8 cellular contexts compared by ENCODE assay signal in genomic region chr12:49055978-49056754, GRCh38. TPM values are rescaled to one million over a fixed set of nuclear protein-coding genes. Genes with fewer than 3 reads are reported as not detected.
DNase-seq lines count a peak whose midpoint lies in the region; ATAC-seq, FAIRE-seq and TF ChIP-seq lines count a peak whose summit lies in the region.

No MANE protein-coding gene starts in this region.

- peak overlapping the region; percentile 76 to 96 (median 92) for H3K4me3 Mint-ChIP-seq in CD8-positive, alpha-beta memory T cell

- peak overlapping the region; percentile 83 for H3K4me3 ChIP-seq in CD8-positive, alpha-beta memory T cell (ENCODE audit: low read length)
- H3K4me3 ChIP-seq in SK-N-MC (peak overlapping the region; percentile 95), ascending aorta (peak overlapping the region; percentile 29 to 96), right cardiac atrium (ENCODE audit: low read length) (no peak overlapping the region), rectal smooth muscle tissue (ENCODE audit: low read length) (peak overlapping the region; percentile 96)

- peak in 4 of 5 donors; percentile 38 to 71 (median 54) for DNase-seq in CD8-positive, alpha-beta memory T cell
- DNase-seq in GM19239 (ENCODE audit: insufficient read length, low spot score), result peak; percentile 94
- DNase-seq in SK-N-MC (ENCODE audit: low read depth, low spot score), result peak; percentile 62
- peak; percentile 33 to 82 for DNase-seq in ascending aorta (ENCODE audit: low spot score in 2 of 2)
- DNase-seq in right cardiac atrium, result peak in 2 of 3 donors; percentile 57 to 70

- H3K36me3 ChIP-seq in CD8-positive, alpha-beta memory T cell (ENCODE audit: insufficient read depth, low read length), result peaks cover 37% of the 10 kb centered on the region
- H3K36me3 ChIP-seq in SK-N-MC (ENCODE audit: insufficient read depth, low read length) (peaks cover 46% of the 10 kb centered on the region), ascending aorta (peaks cover 40% of the 10 kb centered on the region in 2 donors), rectal smooth muscle tissue (ENCODE audit: control insufficient read depth, insufficient read depth, low read length) (peaks cover 35% of the 10 kb centered on the region)

- peaks cover 0 to 58% (median 19%) of the 10 kb centered on the region in 3 donors for H3K36me3 Mint-ChIP-seq in CD8-positive, alpha-beta memory T cell

- H3K27me3 Mint-ChIP-seq in CD8-positive, alpha-beta memory T cell, result peaks cover 0 to 3% of the 10 kb centered on the region in 2 donors

- intact Hi-C loops in ascending aorta (cut with DNase I) (loop anchor here (5.0 kb wide), 1 partner anchor 39 kb away; the partner anchor contains the start of gene PRKAG1), right cardiac atrium (cut with DNase I) (no loop called here)

- no peak for TF ChIP-seq CTCF in ascending aorta (IDR thresholded peaks at IDR 0.05)

- H3K27me3 ChIP-seq in CD8-positive, alpha-beta memory T cell (ENCODE audit: insufficient read depth, low read length, poor library complexity, severe bottlenecking), result no peaks in the 10 kb centered on the region
- no peaks in the 10 kb centered on the region for H3K27me3 ChIP-seq in ascending aorta
- H3K27me3 ChIP-seq in right cardiac atrium (ENCODE audit: control insufficient read depth, insufficient read depth), result no peaks in the 10 kb centered on the region
- no peaks in the 10 kb centered on the region for H3K27me3 ChIP-seq in rectal smooth muscle tissue (ENCODE audit: control insufficient read depth, insufficient read depth, low read length)

- peaks cover 50 to 84% (median 60%) of the 10 kb centered on the region in 3 donors for H3K4me1 Mint-ChIP-seq in CD8-positive, alpha-beta memory T cell

- H3K27ac ChIP-seq in CD8-positive, alpha-beta memory T cell (ENCODE audit: low read depth, low read length), result peak overlapping the region; percentile 90
- H3K27ac ChIP-seq in SK-N-MC (peak overlapping the region; percentile 84), ascending aorta (peak overlapping the region in 1 of 2 donors; percentile 31), right cardiac atrium (ENCODE audit: low read length) (no peak overlapping the region), rectal smooth muscle tissue (ENCODE audit: low read depth, low read length) (no peak overlapping the region)

- POLR2A ChIA-PET in CD8-positive, alpha-beta memory T cell (lab: Charles Lee), result interaction anchor here (0.5 to 1.0 kb wide), 3 partner anchors 14 to 94 kb away, joined by 3 to 5 read pairs (median 4); no protein-coding TSS in a partner anchor

- H3K4me1 ChIP-seq in CD8-positive, alpha-beta memory T cell (ENCODE audit: insufficient read depth, low read length), result peaks cover 53% of the 10 kb centered on the region
- H3K4me1 ChIP-seq in ascending aorta (peaks cover 8 to 31% of the 10 kb centered on the region in 2 donors), right cardiac atrium (ENCODE audit: control insufficient read depth, insufficient read depth, low read length) (peaks cover 11% of the 10 kb centered on the region), rectal smooth muscle tissue (ENCODE audit: control insufficient read depth, insufficient read depth, low read length) (peaks cover 32% of the 10 kb centered on the region)

- H3K27ac Mint-ChIP-seq in CD8-positive, alpha-beta memory T cell, result peak overlapping the region; percentile 33 to 96 (median 85)

- ATAC-seq in HG03354 (IDR thresholded peaks at IDR 0.05; ENCODE audit: poor library complexity, severe bottlenecking, unreplicated experiment) (peak; percentile 66), right cardiac atrium (peak; percentile 67 to 68), HG03439 (IDR thresholded peaks at IDR 0.05; ENCODE audit: unreplicated experiment) (no peak)

- no peaks in the 10 kb centered on the region for H3K9me3 ChIP-seq in CD8-positive, alpha-beta memory T cell (ENCODE audit: low read length)
- H3K9me3 ChIP-seq in SK-N-MC (ENCODE audit: low read depth, low read length) (no peaks in the 10 kb centered on the region), ascending aorta (no peaks in the 10 kb centered on the region), right cardiac atrium (ENCODE audit: control insufficient read depth, low read length) (no peaks in the 10 kb centered on the region)

- no peaks in the 10 kb centered on the region for H3K9me3 Mint-ChIP-seq in CD8-positive, alpha-beta memory T cell

- 34% methylated on average over 7 of the region's 7 CpGs for WGBS in right cardiac atrium

- CTCF ChIA-PET in CD8-positive, alpha-beta memory T cell (lab: Charles Lee), result interaction anchor here (1.1 to 2.0 kb wide), 4 partner anchors 9 to 179 kb away, joined by 4 to 8 read pairs (median 4); no protein-coding TSS in a partner anchor

- peak; percentile 99 for FAIRE-seq in GM19239 (lab: Jason Lieb, UNC)

- H3K9ac ChIP-seq in SK-N-MC (ENCODE audit: insufficient read length), result peak overlapping the region; percentile 98
- no peak overlapping the region for H3K9ac ChIP-seq in rectal smooth muscle tissue (ENCODE audit: low read length)

RNA-seq across cellular contexts. Expression of gene KMT2D, which starts 4.4 kb away (rescaled TPM):
- total RNA-seq in CD8-positive, alpha-beta memory T cell, result 10 to 100 TPM; 79.4 to 79.7 TPM
- polyA plus RNA-seq in CD8-positive, alpha-beta memory T cell, result 22.8 TPM
- total RNA-seq in ascending aorta (106 TPM), right cardiac atrium (10 to 100 TPM; 38.8 to 53.5 (median 46.2) TPM)
- 43.1 TPM for polyA plus RNA-seq in right cardiac atrium

RNA-seq across cellular contexts. Expression of gene RHEBL1, which starts 13.6 kb away (rescaled TPM):
- total RNA-seq in CD8-positive, alpha-beta memory T cell, result 10 to 100 TPM; 10.1 to 10.2 TPM
- 8.0 TPM for polyA plus RNA-seq in CD8-positive, alpha-beta memory T cell
- not detected for total RNA-seq in ascending aorta
- under 1 TPM in 2 of 4 donors, not detected in 2; 0.21 to 0.31 TPM for total RNA-seq in right cardiac atrium
- polyA plus RNA-seq in right cardiac atrium, result 0.59 TPM

RNA-seq across cellular contexts. Expression of gene PRKAG1, which starts 37.6 kb away (rescaled TPM):
- total RNA-seq in CD8-positive, alpha-beta memory T cell, result 10 to 100 TPM; 73.3 to 78.3 TPM
- 45.9 TPM for polyA plus RNA-seq in CD8-positive, alpha-beta memory T cell
- total RNA-seq in ascending aorta, result 32.8 TPM
- total RNA-seq in right cardiac atrium, result 10 to 100 TPM; 65.7 to 88.9 (median 80.7) TPM
- polyA plus RNA-seq in right cardiac atrium, result 72.4 TPM

RNA-seq across cellular contexts. Expression of gene DHH, which starts 38.4 kb away (rescaled TPM):
- total RNA-seq in CD8-positive, alpha-beta memory T cell, result under 1 TPM in 1 of 2 experiments, not detected in 1; 0.04 TPM
- polyA plus RNA-seq in CD8-positive, alpha-beta memory T cell, result not detected
- total RNA-seq in ascending aorta (31.5 TPM), right cardiac atrium (1 to 10 TPM in 1 of 4 donors, under 1 TPM in 3; 0.35 to 1.7 (median 0.68) TPM)
- 0.54 TPM for polyA plus RNA-seq in right cardiac atrium

RNA-seq across cellular contexts. Expression of gene LMBR1L, which starts 54.5 kb away (rescaled TPM):
- 10 to 100 TPM; 47.2 to 48.7 TPM for total RNA-seq in CD8-positive, alpha-beta memory T cell
- 37.6 TPM for polyA plus RNA-seq in CD8-positive, alpha-beta memory T cell
- total RNA-seq in ascending aorta, result 74.2 TPM
- total RNA-seq in right cardiac atrium, result 10 to 100 TPM; 26.7 to 45.3 (median 34.6) TPM
- polyA plus RNA-seq in right cardiac atrium, result 25.6 TPM

Comparison
In these comparisons a context has a peak if more than half of its experiments do, and no peak if none do; other contexts are left out.
1. H3K27ac ChIP-seq: peak in CD8-positive, alpha-beta memory T cell (single experiment) and SK-N-MC (single experiment); none in right cardiac atrium (single experiment) and rectal smooth muscle tissue (single experiment).
2. RNA of gene RHEBL1, which starts 13.6 kb away (total RNA-seq): 10.1 to 10.2 TPM in CD8-positive, alpha-beta memory T cell; 0.21 to 0.31 TPM in right cardiac atrium and not detected in ascending aorta (single experiment); every median in the first group is over 4 times any median in the second.
3. Peak in every context shown above with its lines, with median percentiles within 50 percentile points of each other: DNase-seq.